12 cellular contexts compared by ENCODE assay signal in genomic region chr20:35456700-35457099, GRCh38. TPM values are rescaled to one million over a fixed set of nuclear protein-coding genes. Genes with fewer than 3 reads are reported as not detected.
DNase-seq lines count a peak whose midpoint lies in the region; ATAC-seq and TF ChIP-seq lines count a peak whose summit lies in the region.
"Not testable (repeated sequence)": the region's sequence is repeated elsewhere in the genome, so short reads cannot be mapped to it uniquely, and the experiment has no call there.
"Had no signal": no experiment of that assay in that cellular context is flagged by ENCODE, and none has a peak within 500 bp of the region (broad histone marks: within the 10 kb centered on the region; RNA-seq: fewer than 3 reads in every experiment).

No MANE protein-coding gene starts in this region.

- WGBS in H9 (ENCODE audit: extremely low coverage, insufficient read length, low lambda C conversion rate): no CpG with 5 or more reads among the region's 7 CpGs
- no CpG with 5 or more reads among the region's 7 CpGs for WGBS in mesendoderm (ENCODE audit: extremely low coverage, insufficient coverage, low lambda C conversion rate)

- peaks cover 19 to 24% of the 10 kb centered on the region in 2 experiments for H3K4me1 Mint-ChIP-seq in H9
- peaks cover 29% of the 10 kb centered on the region for H3K4me1 Mint-ChIP-seq in activated CD4-positive, alpha-beta memory T cell treated with anti-CD3 and anti-CD28 coated beads, Interleukin-2, amount 10 ng/mL, durations not matched to agents 7 days and 5 days
- H3K4me1 Mint-ChIP-seq in activated naive CD8-positive, alpha-beta T cell treated with anti-CD3 and anti-CD28 coated beads, Interleukin-2, amount 10 ng/mL, durations not matched to agents 7 days and 5 days: peaks cover 30% of the 10 kb centered on the region
- H3K4me1 Mint-ChIP-seq in progenitor cell of endocrine pancreas (ENCODE audit: low read depth): peaks cover 13% of the 10 kb centered on the region

- not testable (repeated sequence) for ATAC-seq in PC-3; activated naive CD8-positive, alpha-beta T cell treated with anti-CD3 and anti-CD28 coated beads, Interleukin-2, amount 10 ng/mL, durations not matched to agents 7 days and 5 days (ENCODE audit: low read depth)

- H3K27ac ChIP-seq in AG04450 (ENCODE audit: low read depth, low read length); H9 (ENCODE audit: insufficient read length, low read depth, low read length); PC-3 (ENCODE audit: low read length); mesendoderm (ENCODE audit: low read depth, low read length): not testable (repeated sequence)

- not testable (repeated sequence) for H4K91ac ChIP-seq in H9 (ENCODE audit: insufficient read length, low read depth, low read length)

- H3K9ac ChIP-seq in H9 (ENCODE audit: extremely low read depth, insufficient read length, low read length) (peak overlapping the region; percentile 10), PC-3 (ENCODE audit: low read length) (0 out of 2 replicates have a peak overlapping the region, but pooled peaks have one; percentile 95)
- H3K9ac ChIP-seq in endocrine pancreas (ENCODE audit: control insufficient read depth, insufficient read depth, low read length); mesendoderm (ENCODE audit: low read length): not testable (repeated sequence)

- not testable (repeated sequence) for H3K27me3 Mint-ChIP-seq in H9 (ENCODE audit: low read depth); activated CD4-positive, alpha-beta memory T cell treated with anti-CD3 and anti-CD28 coated beads, Interleukin-2, amount 10 ng/mL, durations not matched to agents 7 days and 5 days; activated naive CD8-positive, alpha-beta T cell treated with anti-CD3 and anti-CD28 coated beads, Interleukin-2, amount 10 ng/mL, durations not matched to agents 7 days and 5 days; progenitor cell of endocrine pancreas

- H3K14ac ChIP-seq in H9 (ENCODE audit: insufficient read depth, low read length): not testable (repeated sequence)

- DNase-seq in AG04450 (ENCODE audit: low read depth, low spot score); H9; PC-3; activated CD4-positive, alpha-beta memory T cell treated with anti-CD3 and anti-CD28 coated beads, Interleukin-2, amount 10 ng/mL, durations not matched to agents 7 days and 5 days; activated naive CD8-positive, alpha-beta T cell treated with anti-CD3 and anti-CD28 coated beads, Interleukin-2, amount 10 ng/mL, durations not matched to agents 7 days and 5 days; mesendoderm; progenitor cell of endocrine pancreas (ENCODE audit: low spot score, unreplicated experiment): not testable (repeated sequence)

- not testable (repeated sequence) for H3T11ph ChIP-seq in H9 (ENCODE audit: low read length)

- H3K9me3 Mint-ChIP-seq in H9; activated CD4-positive, alpha-beta memory T cell treated with anti-CD3 and anti-CD28 coated beads, Interleukin-2, amount 10 ng/mL, durations not matched to agents 7 days and 5 days; activated naive CD8-positive, alpha-beta T cell treated with anti-CD3 and anti-CD28 coated beads, Interleukin-2, amount 10 ng/mL, durations not matched to agents 7 days and 5 days; progenitor cell of endocrine pancreas (ENCODE audit: low read depth): not testable (repeated sequence)

- H2BK120ac ChIP-seq in H9 (ENCODE audit: low read depth, low read length, poor library complexity, severe bottlenecking); mesendoderm (ENCODE audit: low read depth, low read length): not testable (repeated sequence)

- H3K79me1 ChIP-seq in H9 (ENCODE audit: insufficient read depth, low read depth, low read length, poor library complexity, severe bottlenecking); mesendoderm (ENCODE audit: low read length): not testable (repeated sequence)

- H3K18ac ChIP-seq in H9 (ENCODE audit: insufficient read length, low read depth, low read length); mesendoderm (ENCODE audit: low read length): not testable (repeated sequence)

- not testable (repeated sequence) for TF ChIP-seq CTCF in AG04450 (IDR thresholded peaks at IDR 0.05; ENCODE audit: low read depth, low read length); H9 (conservative IDR thresholded peaks at IDR 0.05); PC-3 (conservative IDR thresholded peaks at IDR 0.05; ENCODE audit: low read depth, low read length); progenitor cell of endocrine pancreas (IDR thresholded peaks at IDR 0.05; ENCODE audit: unreplicated experiment)

- not testable (repeated sequence) for H2AFZ ChIP-seq in H9 (ENCODE audit: low read length); PC-3 (ENCODE audit: low read length)

- H2BK20ac ChIP-seq in H9 (ENCODE audit: low read depth, low read length, poor library complexity, severe bottlenecking): not testable (repeated sequence)

- H3K4me2 ChIP-seq in H9 (ENCODE audit: insufficient read depth, insufficient read length, low read length) (peak overlapping the region; percentile 19), PC-3 (ENCODE audit: low read length) (peak overlapping the region; percentile 80)
- H3K4me2 ChIP-seq in mesendoderm (ENCODE audit: low read length): not testable (repeated sequence)

- not testable (repeated sequence) for H3K79me2 ChIP-seq in H9 (ENCODE audit: insufficient read depth, low read length); mesendoderm (ENCODE audit: control insufficient read depth, insufficient read depth, low read length)
- H3K79me2 ChIP-seq in PC-3 (ENCODE audit: low read length): peaks cover 47% of the 10 kb centered on the region

- H3K4me3 ChIP-seq in AG04450 (ENCODE audit: low read depth, low read length): peak overlapping the region; percentile 91; the same call in 1 of the 2 replicates
- H3K4me3 ChIP-seq in PC-3 (ENCODE audit: low read length): peak overlapping the region; percentile 70
- peak overlapping the region; percentile 34 for H3K4me3 ChIP-seq in endocrine pancreas (ENCODE audit: control insufficient read depth, insufficient read depth, low read length)
- H3K4me3 ChIP-seq in mesendoderm (ENCODE audit: low read length): not testable (repeated sequence)

- not testable (repeated sequence) for H3K23ac ChIP-seq in H9 (ENCODE audit: insufficient read length, low read depth, low read length); mesendoderm (ENCODE audit: low read length)

- not testable (repeated sequence) for H3K23me2 ChIP-seq in H9 (ENCODE audit: insufficient read length, low read depth, low read length, poor library complexity, severe bottlenecking)

- CTCF ChIA-PET in AG04450 (lab: Charles Lee): interaction anchor here (0.7 to 2.9 kb wide), 5 partner anchors 7 to 360 kb away, joined by 3 to 18 read pairs (median 9); no protein-coding TSS in a partner anchor
- CTCF ChIA-PET in PC-3 (lab: Charles Lee): not testable (repeated sequence)
- CTCF ChIA-PET in activated CD4-positive, alpha-beta memory T cell treated with anti-CD3 and anti-CD28 coated beads, Interleukin-2, amount 10 ng/mL, durations not matched to agents 7 days and 5 days (lab: Charles Lee): interaction anchor here (0.7 to 5.2 kb wide), 8 partner anchors 11 to 159 kb away, joined by 3 to 32 read pairs (median 4); partner anchors contain the start of gene SPAG4

- H3K4me3 Mint-ChIP-seq in H9: peak overlapping the region; percentile 89 to 93
- peak overlapping the region; percentile 6 for H3K4me3 Mint-ChIP-seq in activated CD4-positive, alpha-beta memory T cell treated with anti-CD3 and anti-CD28 coated beads, Interleukin-2, amount 10 ng/mL, durations not matched to agents 7 days and 5 days
- H3K4me3 Mint-ChIP-seq in activated naive CD8-positive, alpha-beta T cell treated with anti-CD3 and anti-CD28 coated beads, Interleukin-2, amount 10 ng/mL, durations not matched to agents 7 days and 5 days: peak overlapping the region; percentile 12
- peak overlapping the region; percentile 89 for H3K4me3 Mint-ChIP-seq in progenitor cell of endocrine pancreas (ENCODE audit: low read depth)

- BruUV-seq in PC-3 (replicated peaks; lab: Mats Ljungman, UMichigan): not testable (repeated sequence)

- not testable (repeated sequence) for H3K27ac Mint-ChIP-seq in H9; activated CD4-positive, alpha-beta memory T cell treated with anti-CD3 and anti-CD28 coated beads, Interleukin-2, amount 10 ng/mL, durations not matched to agents 7 days and 5 days; activated naive CD8-positive, alpha-beta T cell treated with anti-CD3 and anti-CD28 coated beads, Interleukin-2, amount 10 ng/mL, durations not matched to agents 7 days and 5 days
- H3K27ac Mint-ChIP-seq in progenitor cell of endocrine pancreas: peak overlapping the region; percentile 100

- H3K9me3 ChIP-seq in AG04450 (ENCODE audit: control insufficient read depth, insufficient read depth, low read length); H9 (ENCODE audit: control insufficient read depth, low read depth, low read length); PC-3 (ENCODE audit: low read length); endocrine pancreas (ENCODE audit: control insufficient read depth, low read length): not testable (repeated sequence)

- peaks cover 0 to 33% (median 12%) of the 10 kb centered on the region in 3 experiments; a peak in 6 of 7 replicates for H3K36me3 Mint-ChIP-seq in H9 (ENCODE audit: insufficient read depth in 1 of 3, low read depth in 3 of 3)
- H3K36me3 Mint-ChIP-seq in activated CD4-positive, alpha-beta memory T cell treated with anti-CD3 and anti-CD28 coated beads, Interleukin-2, amount 10 ng/mL, durations not matched to agents 7 days and 5 days (ENCODE audit: low read depth); activated naive CD8-positive, alpha-beta T cell treated with anti-CD3 and anti-CD28 coated beads, Interleukin-2, amount 10 ng/mL, durations not matched to agents 7 days and 5 days; progenitor cell of endocrine pancreas (ENCODE audit: insufficient read depth): not testable (repeated sequence)

- H3K4ac ChIP-seq in H9 (ENCODE audit: low read depth, low read length); mesendoderm (ENCODE audit: low read depth, low read length): not testable (repeated sequence)

- H3K9me2 ChIP-seq in PC-3 (replicated peaks; ENCODE audit: low read length): not testable (repeated sequence)

- intact Hi-C loops in PC-3 (cut with micrococcal nuclease): not testable (repeated sequence)

- not testable (repeated sequence) for H3K27me3 ChIP-seq in AG04450 (ENCODE audit: control insufficient read depth, insufficient read depth, low read length); H9 (ENCODE audit: insufficient read depth, low read length); PC-3 (ENCODE audit: low read length); endocrine pancreas (ENCODE audit: control insufficient read depth, insufficient read depth, low read length); mesendoderm (ENCODE audit: insufficient read depth, low read length, poor library complexity)

- H4K20me1 ChIP-seq in H9 (ENCODE audit: control insufficient read depth, insufficient read depth, insufficient read length); PC-3 (ENCODE audit: low read length): not testable (repeated sequence)

- H3K36me3 ChIP-seq in PC-3 (ENCODE audit: low read depth, low read length); endocrine pancreas (ENCODE audit: control insufficient read depth, insufficient read depth, low read length); mesendoderm (ENCODE audit: control insufficient read depth, insufficient read depth, low read length): not testable (repeated sequence)

- not testable (repeated sequence) for H2BK12ac ChIP-seq in H9 (ENCODE audit: insufficient read length, low read depth, low read length)

- not testable (repeated sequence) for H4K5ac ChIP-seq in H9 (ENCODE audit: insufficient read length, low read depth, low read length); mesendoderm (ENCODE audit: low read length)

- H2AK5ac ChIP-seq in H9 (ENCODE audit: insufficient read length, low read length); mesendoderm (ENCODE audit: low read length): not testable (repeated sequence)

- H3K56ac ChIP-seq in H9 (ENCODE audit: insufficient read length, low read depth, low read length): not testable (repeated sequence)
- peak overlapping the region; percentile 12 for H3K56ac ChIP-seq in mesendoderm (ENCODE audit: low read length)

- not testable (repeated sequence) for H2BK5ac ChIP-seq in H9 (ENCODE audit: insufficient read length, low read length); mesendoderm (ENCODE audit: low read length)

- H3K4me1 ChIP-seq in H9 (ENCODE audit: insufficient read depth, low read length); endocrine pancreas (ENCODE audit: control insufficient read depth, insufficient read depth, low read length); mesendoderm (ENCODE audit: control insufficient read depth, low read depth, low read length): not testable (repeated sequence)
- peaks cover 19% of the 10 kb centered on the region for H3K4me1 ChIP-seq in PC-3 (ENCODE audit: insufficient read depth, low read length)

- not testable (repeated sequence) for H4K8ac ChIP-seq in H9 (replicated peaks; ENCODE audit: insufficient read length, low read depth, low read length); mesendoderm (ENCODE audit: low read depth, low read length)

- POLR2A ChIA-PET in AG04450 (lab: Yijun Ruan, JAX): interaction anchor here (0.6 to 0.7 kb wide), 2 partner anchors 85 to 172 kb away, joined by 3 to 5 read pairs; partner anchors contain the start of gene EIF6
- POLR2A ChIA-PET in PC-3 (lab: Charles Lee; ENCODE audit: unreplicated experiment): not testable (repeated sequence)
- POLR2A ChIA-PET in activated CD4-positive, alpha-beta memory T cell treated with anti-CD3 and anti-CD28 coated beads, Interleukin-2, amount 10 ng/mL, durations not matched to agents 7 days and 5 days (lab: Charles Lee): interaction anchor here (0.6 to 6.2 kb wide), 5 partner anchors 34 to 498 kb away, joined by 3 to 58 read pairs (median 24); partner anchors contain the start of genes SCAND1, SPAG4 and UQCC1
- POLR2A ChIA-PET in activated naive CD8-positive, alpha-beta T cell treated with anti-CD3 and anti-CD28 coated beads, Interleukin-2, amount 10 ng/mL, durations not matched to agents 7 days and 5 days (lab: Charles Lee): interaction anchor here (0.7 to 4.3 kb wide), 3 partner anchors 8 to 159 kb away, joined by 3 to 30 read pairs (median 5); partner anchors contain the start of gene SPAG4

- not testable (repeated sequence) for H2BK15ac ChIP-seq in H9 (ENCODE audit: low read depth, low read length); mesendoderm (replicated peaks; ENCODE audit: low read depth)

- not testable (repeated sequence) for H3F3A ChIP-seq in PC-3 (ENCODE audit: low read length, unreplicated experiment)

RNA-seq across cellular contexts. Expression of gene CEP250, which starts 1.3 kb away (rescaled TPM):
- 16.8 and 21.3 TPM in 2 replicates for polyA plus RNA-seq in AG04450 (2011; rRNA removed)
- polyA minus RNA-seq in AG04450 (2011; rRNA and poly(A)+ RNA removed): 21.0 and 26.3 TPM in 2 replicates
- 29.8 and 33.9 TPM in 2 replicates for total RNA-seq in H9 (2021)
- total RNA-seq in PC-3 (2014; rRNA removed): 52.5 and 75.0 TPM in 2 replicates
- total RNA-seq in activated CD4-positive, alpha-beta memory T cell treated with anti-CD3 and anti-CD28 coated beads, Interleukin-2, amount 10 ng/mL, durations not matched to agents 7 days and 5 days: 10 to 100 TPM; 70.3 to 71.2 TPM
- 10 to 100 TPM; 82.9 to 84.5 TPM for total RNA-seq in activated naive CD8-positive, alpha-beta T cell treated with anti-CD3 and anti-CD28 coated beads, Interleukin-2, amount 10 ng/mL, durations not matched to agents 7 days and 5 days
- 7.6 TPM for polyA plus RNA-seq in mesendoderm (2013, experiment 1 of 2)
- 7.8 TPM for polyA plus RNA-seq in mesendoderm (2013, experiment 2 of 2)
- 73.2 and 76.9 TPM in 2 replicates for total RNA-seq in progenitor cell of endocrine pancreas

RNA-seq across cellular contexts. Expression of gene GDF5, which starts 18.7 kb away (rescaled TPM):
- polyA plus RNA-seq in AG04450 (2011; rRNA removed): 40.5 and 58.9 TPM in 2 replicates
- polyA minus RNA-seq in AG04450 (2011; rRNA and poly(A)+ RNA removed): 49.4 and 65.7 TPM in 2 replicates
- total RNA-seq in H9 (2021): not detected in 2 replicates
- total RNA-seq in PC-3 (2014; rRNA removed): not detected in 2 replicates
- total RNA-seq in activated CD4-positive, alpha-beta memory T cell treated with anti-CD3 and anti-CD28 coated beads, Interleukin-2, amount 10 ng/mL, durations not matched to agents 7 days and 5 days: under 1 TPM in 1 of 2 experiments, not detected in 1; 0.08 TPM
- total RNA-seq in activated naive CD8-positive, alpha-beta T cell treated with anti-CD3 and anti-CD28 coated beads, Interleukin-2, amount 10 ng/mL, durations not matched to agents 7 days and 5 days: not detected
- not detected for polyA plus RNA-seq in mesendoderm (2013, experiment 1 of 2)
- polyA plus RNA-seq in mesendoderm (2013, experiment 2 of 2): 0.01 TPM
- not detected in 2 replicates for total RNA-seq in progenitor cell of endocrine pancreas
- total RNA-seq: activated CD4-positive, alpha-beta T cell treated with anti-CD3 and anti-CD28 coated beads for 36 hours; cardiac septum; liver had no signal
- polyA plus RNA-seq: liver, ovary had no signal

RNA-seq across cellular contexts. Expression of gene UQCC1, which starts 44.9 kb away (rescaled TPM):
- 44.9 and 46.1 TPM in 2 replicates for polyA plus RNA-seq in AG04450 (2011; rRNA removed)
- 32.3 and 34.3 TPM in 2 replicates for polyA minus RNA-seq in AG04450 (2011; rRNA and poly(A)+ RNA removed)
- total RNA-seq in H9 (2021) (43.4 and 56.5 TPM in 2 replicates), PC-3 (2014; rRNA removed) (36.4 and 38.1 TPM in 2 replicates), progenitor cell of endocrine pancreas (59.2 and 65.0 TPM in 2 replicates)
- 10 to 100 TPM; 40.8 to 41.4 TPM for total RNA-seq in activated CD4-positive, alpha-beta memory T cell treated with anti-CD3 and anti-CD28 coated beads, Interleukin-2, amount 10 ng/mL, durations not matched to agents 7 days and 5 days
- total RNA-seq in activated naive CD8-positive, alpha-beta T cell treated with anti-CD3 and anti-CD28 coated beads, Interleukin-2, amount 10 ng/mL, durations not matched to agents 7 days and 5 days: 10 to 100 TPM; 58.7 to 63.7 TPM
- polyA plus RNA-seq in mesendoderm (2013, experiment 1 of 2): 39.3 TPM
- 36.3 TPM for polyA plus RNA-seq in mesendoderm (2013, experiment 2 of 2)

Comparison
In these comparisons a context has a peak if more than half of its experiments do, and no peak if none do; other contexts are left out.
1. H3K4me3 Mint-ChIP-seq: peak in every context shown above with its lines; median percentile 91 in H9; 89 in progenitor cell of endocrine pancreas; 12 in activated naive CD8-positive, alpha-beta T cell treated with anti-CD3 and anti-CD28 coated beads, Interleukin-2, amount 10 ng/mL, durations not matched to agents 7 days and 5 days; 6 in activated CD4-positive, alpha-beta memory T cell treated with anti-CD3 and anti-CD28 coated beads, Interleukin-2, amount 10 ng/mL, durations not matched to agents 7 days and 5 days.